ENCODE assay signal across 8 cellular contexts in the genomic region with DNA sequence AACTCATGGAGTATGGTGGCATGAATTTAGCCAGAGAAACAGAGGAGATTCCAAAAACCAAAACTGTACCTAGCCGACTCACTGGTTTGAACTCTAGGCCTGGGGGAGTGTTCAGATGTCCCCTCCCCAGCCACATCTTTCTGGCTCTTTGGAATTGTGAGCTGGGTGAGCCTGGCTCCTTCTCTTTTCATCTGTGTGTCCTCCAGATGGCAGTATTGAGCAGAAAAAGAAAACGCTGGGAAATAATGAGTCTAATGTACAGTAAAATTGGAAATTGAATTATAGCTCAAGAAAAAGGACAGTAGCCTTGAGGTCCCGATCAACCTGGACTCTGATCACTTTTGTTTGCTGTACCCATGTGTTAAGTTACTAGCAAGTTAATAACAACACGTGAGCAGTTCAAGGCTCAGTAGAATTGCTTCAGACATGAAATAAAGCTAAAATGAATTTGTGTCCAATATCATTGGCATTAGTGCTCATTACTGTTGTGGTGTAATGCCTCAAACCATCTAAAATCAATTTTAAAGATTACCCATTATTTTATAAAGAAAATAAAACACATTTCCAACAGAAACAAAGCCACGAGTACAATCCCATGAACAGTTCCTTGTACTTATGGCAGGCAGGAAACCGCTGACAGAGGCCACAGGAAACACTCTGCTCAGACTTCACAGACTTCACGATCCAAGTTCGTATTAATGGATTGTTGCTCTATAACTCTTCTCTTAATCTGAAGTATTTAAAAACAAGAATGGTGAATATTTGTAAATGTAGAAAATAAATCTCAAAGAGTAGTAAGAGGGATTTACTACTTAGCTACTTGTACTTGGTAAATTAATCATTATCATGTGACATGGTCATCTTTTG.
A peak's percentile ranks its signal among the peaks of the same experiment; 100 is the strongest.
DNase-seq lines count a peak whose midpoint lies in the region; ATAC-seq and TF ChIP-seq lines count a peak whose summit lies in the region.

No MANE protein-coding gene starts in this region.

- peaks cover 7% of the 10 kb centered on the region for H3K4me1 ChIP-seq in mesenchymal stem cell (ENCODE audit: control insufficient read depth, insufficient read depth, low read depth, low read length)

- no peak overlapping the region for H3K18ac ChIP-seq in mesenchymal stem cell (ENCODE audit: low read depth in 1 of 2, low read length in 2 of 2)

- no peak overlapping the region for H3K9ac ChIP-seq in mesenchymal stem cell (ENCODE audit: low read length)

- H3K4me3 ChIP-seq in AG10803 (ENCODE audit: low read length) (no peak overlapping the region), GM06990 (replicated peaks; ENCODE audit: low read depth, low read length) (no peak overlapping the region), mesenchymal stem cell (ENCODE audit: insufficient read depth in 1 of 2, low read depth in 1 of 2, low read length in 2 of 2) (no peak overlapping the region)

- ATAC-seq in HG03439 (IDR thresholded peaks at IDR 0.05; ENCODE audit: unreplicated experiment), result no peak
- no peak for ATAC-seq in HG03045 (IDR thresholded peaks at IDR 0.05; ENCODE audit: unreplicated experiment)

- H2BK15ac ChIP-seq in mesenchymal stem cell (ENCODE audit: low read depth, poor library complexity, severe bottlenecking), result no peak overlapping the region

- H2AK5ac ChIP-seq in mesenchymal stem cell (ENCODE audit: low read length, severe bottlenecking), result no peak overlapping the region

- no peak overlapping the region for H2BK120ac ChIP-seq in mesenchymal stem cell (ENCODE audit: low read depth, low read length)

- H3K79me1 ChIP-seq in mesenchymal stem cell (replicated peaks; ENCODE audit: low read length, poor library complexity, severe bottlenecking), result no peaks in the 10 kb centered on the region

- no peak overlapping the region for H3K4me2 ChIP-seq in mesenchymal stem cell (ENCODE audit: low read length, poor library complexity, severe bottlenecking)

- peak; percentile 86 for TF ChIP-seq CTCF in AG10803 (conservative IDR thresholded peaks at IDR 0.05; ENCODE audit: low read length)
- TF ChIP-seq CTCF in GM06990 (IDR thresholded peaks at IDR 0.05; ENCODE audit: insufficient read depth, low read length, poor library complexity, severe bottlenecking), result peak; percentile 60

- DNase-seq in AG10803 (ENCODE audit: low read depth) (peak; percentile 33), GM06990 (ENCODE audit: extremely low read depth, insufficient read length) (no peak), NAMALWA (ENCODE audit: low spot score) (peak; percentile 88), SK-N-DZ (ENCODE audit: low spot score) (peak; percentile 76), dermis microvascular lymphatic vessel endothelial cell (ENCODE audit: low read depth in 2 of 2) (peak; percentile 42 to 71), mesenchymal stem cell (peak; percentile 61)

- 10% methylated on average over 6 of the region's 8 CpGs for WGBS in mesenchymal stem cell

- H3K9me3 ChIP-seq in mesenchymal stem cell (ENCODE audit: control insufficient read depth, low read length), result no peaks in the 10 kb centered on the region

- no peak overlapping the region for H3K4ac ChIP-seq in mesenchymal stem cell (ENCODE audit: low read depth in 1 of 2, low read length in 2 of 2)

- no peak overlapping the region for H4K91ac ChIP-seq in mesenchymal stem cell (ENCODE audit: low read length)

- H2BK12ac ChIP-seq in mesenchymal stem cell (ENCODE audit: low read length in 2 of 2), result no peak overlapping the region

- H3K36me3 ChIP-seq in GM06990 (ENCODE audit: control insufficient read depth, insufficient read depth, low read length), result peaks cover 2% of the 10 kb centered on the region
- peaks cover 0 to 3% of the 10 kb centered on the region in 2 experiments for H3K36me3 ChIP-seq in mesenchymal stem cell (ENCODE audit: control insufficient read depth in 1 of 2, insufficient read depth in 2 of 2, low read depth in 1 of 2, low read length in 2 of 2)

- no peak overlapping the region for H3K27ac ChIP-seq in mesenchymal stem cell (ENCODE audit: low read length, poor library complexity, severe bottlenecking)

- no peak overlapping the region for H4K8ac ChIP-seq in mesenchymal stem cell (ENCODE audit: low read length)

- no peak overlapping the region for H2AFZ ChIP-seq in mesenchymal stem cell (ENCODE audit: low read depth, low read length)

- H2BK5ac ChIP-seq in mesenchymal stem cell (ENCODE audit: low read depth, low read length, poor library complexity, severe bottlenecking), result no peak overlapping the region

- no peak overlapping the region for H3K23ac ChIP-seq in mesenchymal stem cell (ENCODE audit: low read length in 2 of 2)

- H3K14ac ChIP-seq in mesenchymal stem cell (ENCODE audit: low read length in 2 of 2), result no peak overlapping the region

- H3K27me3 ChIP-seq in GM06990 (replicated peaks; ENCODE audit: control insufficient read depth, insufficient read depth, low read length) (no peaks in the 10 kb centered on the region), mesenchymal stem cell (ENCODE audit: control insufficient read depth in 1 of 2, insufficient read depth in 1 of 2, low read length in 2 of 2) (peaks cover 0 to 5% of the 10 kb centered on the region in 2 experiments)
